Comparison of ENCODE assay signal across 2 cellular contexts in genomic region chr1:162235261-162235780, GRCh38.
A peak's percentile ranks its signal among the peaks of the same experiment; 100 is the strongest.
TF ChIP-seq lines count a peak whose summit lies in the region.

No MANE protein-coding gene starts in this region.

TF ChIP-seq in Ishikawa, 13 proteins besides CTCF, POLR2A, EP300 and RAD21 (continued from another document):
- TF ChIP-seq REST (IDR thresholded peaks at IDR 0.05; ENCODE audit: low read depth) (no peak), TAF1 (IDR thresholded peaks at IDR 0.05; ENCODE audit: low read depth) (no peak), TEAD4 (IDR thresholded peaks at IDR 0.05) (peak; percentile 95)
- TF ChIP-seq, protein P1, sequence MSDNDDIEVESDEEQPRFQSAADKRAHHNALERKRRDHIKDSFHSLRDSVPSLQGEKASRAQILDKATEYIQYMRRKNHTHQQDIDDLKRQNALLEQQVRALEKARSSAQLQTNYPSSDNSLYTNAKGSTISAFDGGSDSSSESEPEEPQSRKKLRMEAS (IDR thresholded peaks at IDR 0.05): peak; percentile 75

TF ChIP-seq in HepG2, 621 proteins besides CTCF, POLR2A, EP300 and RAD21 (continued from another document and continues in another):
- TF ChIP-seq, protein P2, sequence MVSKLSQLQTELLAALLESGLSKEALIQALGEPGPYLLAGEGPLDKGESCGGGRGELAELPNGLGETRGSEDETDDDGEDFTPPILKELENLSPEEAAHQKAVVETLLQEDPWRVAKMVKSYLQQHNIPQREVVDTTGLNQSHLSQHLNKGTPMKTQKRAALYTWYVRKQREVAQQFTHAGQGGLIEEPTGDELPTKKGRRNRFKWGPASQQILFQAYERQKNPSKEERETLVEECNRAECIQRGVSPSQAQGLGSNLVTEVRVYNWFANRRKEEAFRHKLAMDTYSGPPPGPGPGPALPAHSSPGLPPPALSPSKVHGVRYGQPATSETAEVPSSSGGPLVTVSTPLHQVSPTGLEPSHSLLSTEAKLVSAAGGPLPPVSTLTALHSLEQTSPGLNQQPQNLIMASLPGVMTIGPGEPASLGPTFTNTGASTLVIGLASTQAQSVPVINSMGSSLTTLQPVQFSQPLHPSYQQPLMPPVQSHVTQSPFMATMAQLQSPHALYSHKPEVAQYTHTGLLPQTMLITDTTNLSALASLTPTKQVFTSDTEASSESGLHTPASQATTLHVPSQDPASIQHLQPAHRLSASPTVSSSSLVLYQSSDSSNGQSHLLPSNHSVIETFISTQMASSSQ (IDR thresholded peaks at IDR 0.05; ENCODE audit: low read depth): no peak
- TF ChIP-seq, protein P2 (CRISPR knock-in tag; IDR thresholded peaks at IDR 0.05; ENCODE audit: borderline replicate concordance): no peak; the same call in 1 of the 2 replicates
- no peak for TF ChIP-seq KLF13 (CRISPR knock-in tag; IDR thresholded peaks at IDR 0.05)
- TF ChIP-seq, protein P3, sequence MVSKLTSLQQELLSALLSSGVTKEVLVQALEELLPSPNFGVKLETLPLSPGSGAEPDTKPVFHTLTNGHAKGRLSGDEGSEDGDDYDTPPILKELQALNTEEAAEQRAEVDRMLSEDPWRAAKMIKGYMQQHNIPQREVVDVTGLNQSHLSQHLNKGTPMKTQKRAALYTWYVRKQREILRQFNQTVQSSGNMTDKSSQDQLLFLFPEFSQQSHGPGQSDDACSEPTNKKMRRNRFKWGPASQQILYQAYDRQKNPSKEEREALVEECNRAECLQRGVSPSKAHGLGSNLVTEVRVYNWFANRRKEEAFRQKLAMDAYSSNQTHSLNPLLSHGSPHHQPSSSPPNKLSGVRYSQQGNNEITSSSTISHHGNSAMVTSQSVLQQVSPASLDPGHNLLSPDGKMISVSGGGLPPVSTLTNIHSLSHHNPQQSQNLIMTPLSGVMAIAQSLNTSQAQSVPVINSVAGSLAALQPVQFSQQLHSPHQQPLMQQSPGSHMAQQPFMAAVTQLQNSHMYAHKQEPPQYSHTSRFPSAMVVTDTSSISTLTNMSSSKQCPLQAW (CRISPR knock-in tag; IDR thresholded peaks at IDR 0.05): peak; percentile 50; the same call in 1 of the 2 replicates
- peak; percentile 51; the same call in 1 of the 2 replicates for TF ChIP-seq ZNF687 (CRISPR knock-in tag; IDR thresholded peaks at IDR 0.05)
- TF ChIP-seq, protein P4, sequence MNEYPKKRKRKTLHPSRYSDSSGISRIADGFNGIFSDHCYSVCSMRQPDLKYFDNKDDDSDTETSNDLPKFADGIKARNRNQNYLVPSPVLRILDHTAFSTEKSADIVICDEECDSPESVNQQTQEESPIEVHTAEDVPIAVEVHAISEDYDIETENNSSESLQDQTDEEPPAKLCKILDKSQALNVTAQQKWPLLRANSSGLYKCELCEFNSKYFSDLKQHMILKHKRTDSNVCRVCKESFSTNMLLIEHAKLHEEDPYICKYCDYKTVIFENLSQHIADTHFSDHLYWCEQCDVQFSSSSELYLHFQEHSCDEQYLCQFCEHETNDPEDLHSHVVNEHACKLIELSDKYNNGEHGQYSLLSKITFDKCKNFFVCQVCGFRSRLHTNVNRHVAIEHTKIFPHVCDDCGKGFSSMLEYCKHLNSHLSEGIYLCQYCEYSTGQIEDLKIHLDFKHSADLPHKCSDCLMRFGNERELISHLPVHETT (CRISPR knock-in tag; conservative IDR thresholded peaks at IDR 0.05): no peak
- TF ChIP-seq ZNF382 (CRISPR knock-in tag; IDR thresholded peaks at IDR 0.05; ENCODE audit: borderline replicate concordance): no peak
- no peak for TF ChIP-seq ZNF121 (CRISPR knock-in tag; IDR thresholded peaks at IDR 0.05)
- no peak for TF ChIP-seq ZNF713 (CRISPR knock-in tag; IDR thresholded peaks at IDR 0.05)
- no peak for TF ChIP-seq POGK (CRISPR knock-in tag; conservative IDR thresholded peaks at IDR 0.05)
- peak; percentile 80 for TF ChIP-seq NCOA2 (CRISPR knock-in tag; IDR thresholded peaks at IDR 0.05)
- TF ChIP-seq RARA (CRISPR knock-in tag; IDR thresholded peaks at IDR 0.05): peak; percentile 95
- TF ChIP-seq ZNF788 (CRISPR knock-in tag; IDR thresholded peaks at IDR 0.05; ENCODE audit: borderline replicate concordance): no peak
- TF ChIP-seq FOXK1 (CRISPR knock-in tag; IDR thresholded peaks at IDR 0.05; ENCODE audit: borderline replicate concordance, low read depth): peak; percentile 71; the same call in 1 of the 2 replicates
- no peak for TF ChIP-seq ZMAT5 (CRISPR knock-in tag; IDR thresholded peaks at IDR 0.05; ENCODE audit: borderline replicate concordance, low read depth)
- no peak for TF ChIP-seq SNAI1 (CRISPR knock-in tag; IDR thresholded peaks at IDR 0.05; ENCODE audit: borderline replicate concordance)
- TF ChIP-seq TAF15 (IDR thresholded peaks at IDR 0.05; ENCODE audit: low read depth, low read length, poor library complexity, severe bottlenecking): no peak
- no peak for TF ChIP-seq ZSCAN5A (CRISPR knock-in tag; IDR thresholded peaks at IDR 0.05; ENCODE audit: borderline replicate concordance)
- TF ChIP-seq GRHL1 (CRISPR knock-in tag; conservative IDR thresholded peaks at IDR 0.05): no peak
- no peak for TF ChIP-seq ZFP41 (CRISPR knock-in tag; IDR thresholded peaks at IDR 0.05; ENCODE audit: borderline replicate concordance)
- no peak for TF ChIP-seq MBNL3 (CRISPR knock-in tag; conservative IDR thresholded peaks at IDR 0.05)
- TF ChIP-seq, protein P5, sequence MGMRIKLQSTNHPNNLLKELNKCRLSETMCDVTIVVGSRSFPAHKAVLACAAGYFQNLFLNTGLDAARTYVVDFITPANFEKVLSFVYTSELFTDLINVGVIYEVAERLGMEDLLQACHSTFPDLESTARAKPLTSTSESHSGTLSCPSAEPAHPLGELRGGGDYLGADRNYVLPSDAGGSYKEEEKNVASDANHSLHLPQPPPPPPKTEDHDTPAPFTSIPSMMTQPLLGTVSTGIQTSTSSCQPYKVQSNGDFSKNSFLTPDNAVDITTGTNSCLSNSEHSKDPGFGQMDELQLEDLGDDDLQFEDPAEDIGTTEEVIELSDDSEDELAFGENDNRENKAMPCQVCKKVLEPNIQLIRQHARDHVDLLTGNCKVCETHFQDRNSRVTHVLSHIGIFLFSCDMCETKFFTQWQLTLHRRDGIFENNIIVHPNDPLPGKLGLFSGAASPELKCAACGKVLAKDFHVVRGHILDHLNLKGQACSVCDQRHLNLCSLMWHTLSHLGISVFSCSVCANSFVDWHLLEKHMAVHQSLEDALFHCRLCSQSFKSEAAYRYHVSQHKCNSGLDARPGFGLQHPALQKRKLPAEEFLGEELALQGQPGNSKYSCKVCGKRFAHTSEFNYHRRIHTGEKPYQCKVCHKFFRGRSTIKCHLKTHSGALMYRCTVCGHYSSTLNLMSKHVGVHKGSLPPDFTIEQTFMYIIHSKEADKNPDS (CRISPR knock-in tag; IDR thresholded peaks at IDR 0.05): peak; percentile 86; the same call in 1 of the 2 replicates
- TF ChIP-seq ZNF567 (CRISPR knock-in tag; IDR thresholded peaks at IDR 0.05; ENCODE audit: borderline replicate concordance): no peak
- TF ChIP-seq, protein P6, sequence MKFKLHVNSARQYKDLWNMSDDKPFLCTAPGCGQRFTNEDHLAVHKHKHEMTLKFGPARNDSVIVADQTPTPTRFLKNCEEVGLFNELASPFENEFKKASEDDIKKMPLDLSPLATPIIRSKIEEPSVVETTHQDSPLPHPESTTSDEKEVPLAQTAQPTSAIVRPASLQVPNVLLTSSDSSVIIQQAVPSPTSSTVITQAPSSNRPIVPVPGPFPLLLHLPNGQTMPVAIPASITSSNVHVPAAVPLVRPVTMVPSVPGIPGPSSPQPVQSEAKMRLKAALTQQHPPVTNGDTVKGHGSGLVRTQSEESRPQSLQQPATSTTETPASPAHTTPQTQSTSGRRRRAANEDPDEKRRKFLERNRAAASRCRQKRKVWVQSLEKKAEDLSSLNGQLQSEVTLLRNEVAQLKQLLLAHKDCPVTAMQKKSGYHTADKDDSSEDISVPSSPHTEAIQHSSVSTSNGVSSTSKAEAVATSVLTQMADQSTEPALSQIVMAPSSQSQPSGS (CRISPR knock-in tag; IDR thresholded peaks at IDR 0.05): peak; percentile 67
- no peak for TF ChIP-seq ZNF598 (CRISPR knock-in tag; IDR thresholded peaks at IDR 0.05; ENCODE audit: borderline replicate concordance)
- TF ChIP-seq ZNF775 (CRISPR knock-in tag; IDR thresholded peaks at IDR 0.05; ENCODE audit: borderline replicate concordance): no peak
- no peak for TF ChIP-seq ASH2L (IDR thresholded peaks at IDR 0.05; ENCODE audit: insufficient read length, low read depth, low read length)
- TF ChIP-seq CBX1 (IDR thresholded peaks at IDR 0.05; ENCODE audit: low read depth): no peak
- peak; percentile 59; the same call in 1 of the 2 replicates for TF ChIP-seq REPIN1 (CRISPR knock-in tag; IDR thresholded peaks at IDR 0.05; ENCODE audit: borderline replicate concordance, low read depth)
- TF ChIP-seq DNMT1 (CRISPR knock-in tag; IDR thresholded peaks at IDR 0.05): no peak
- TF ChIP-seq ZNF430 (CRISPR knock-in tag; IDR thresholded peaks at IDR 0.05): no peak
- TF ChIP-seq ZNF816 (CRISPR knock-in tag; IDR thresholded peaks at IDR 0.05; ENCODE audit: borderline replicate concordance): no peak
- peak; percentile 87; the same call in 1 of the 2 replicates for TF ChIP-seq ZNF556 (CRISPR knock-in tag; IDR thresholded peaks at IDR 0.05; ENCODE audit: borderline replicate concordance)
- TF ChIP-seq JDP2 (CRISPR knock-in tag; IDR thresholded peaks at IDR 0.05; ENCODE audit: borderline replicate concordance): no peak
- peak; percentile 63 for TF ChIP-seq FOXA3 (CRISPR knock-in tag; IDR thresholded peaks at IDR 0.05)
- peak; percentile 50; the same call in 1 of the 2 replicates for TF ChIP-seq CCDC6 (CRISPR knock-in tag; IDR thresholded peaks at IDR 0.05)
